ENCODE assay signal across 9 cellular contexts in the genomic region with DNA sequence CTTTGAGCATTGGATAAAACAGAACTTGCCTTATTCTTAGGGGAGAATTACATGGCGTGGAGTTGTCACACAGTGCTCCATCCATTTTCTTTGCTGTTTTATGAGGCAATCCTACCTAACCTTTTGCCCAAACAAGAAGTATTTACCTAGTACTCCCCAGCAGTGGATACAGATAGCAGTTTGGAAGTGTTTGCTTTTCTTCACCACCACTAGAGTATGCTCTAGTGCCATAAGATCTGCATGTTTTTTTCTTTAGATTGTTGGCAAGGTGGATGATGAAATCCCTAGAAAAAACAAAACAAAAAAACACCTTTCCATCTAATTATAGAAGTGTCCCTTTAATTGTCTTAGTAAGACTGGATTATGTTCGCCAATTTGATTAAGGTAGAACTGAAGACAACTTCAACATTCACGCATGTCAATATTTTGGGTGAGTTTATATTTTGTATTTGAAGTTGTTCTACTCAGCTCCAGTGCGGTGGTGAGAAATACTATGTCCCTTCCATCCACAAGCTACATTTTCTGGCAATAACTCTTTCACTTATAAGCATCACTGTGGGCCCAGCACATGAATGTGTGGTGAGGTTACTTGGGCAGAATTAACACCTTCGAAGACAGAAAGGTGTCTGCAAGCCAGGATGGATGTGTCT. TPM values are rescaled to one million over a fixed set of nuclear protein-coding genes. Genes with fewer than 3 reads are reported as not detected.
A peak's percentile ranks its signal among the peaks of the same experiment; 100 is the strongest.
DNase-seq lines count a peak whose midpoint lies in the region; ATAC-seq and TF ChIP-seq lines count a peak whose summit lies in the region.
"Had no signal": no experiment of that assay in that cellular context is flagged by ENCODE, and none has a peak within 500 bp of the region (broad histone marks: within the 10 kb centered on the region; RNA-seq: fewer than 3 reads in every experiment).

No MANE protein-coding gene starts in this region.

- CTCF ChIA-PET in AG04449 (lab: Yijun Ruan, JAX) = interaction anchor here (1.6 to 3.5 kb wide), 4 partner anchors 22 to 760 kb away, joined by 5 to 15 read pairs (median 9); no protein-coding TSS in a partner anchor

- H3K4me3 ChIP-seq in AG04449 (ENCODE audit: low read depth, low read length) = no peak overlapping the region
- no peak overlapping the region for H3K4me3 ChIP-seq in epithelial cell of esophagus (ENCODE audit: low read length)
- H3K4me3 ChIP-seq in retinal pigment epithelial cell (ENCODE audit: low read length) = no peak overlapping the region

- peaks cover 3% of the 10 kb centered on the region for H3K36me3 Mint-ChIP-seq in T-helper 17 cell (ENCODE audit: low read depth)

- no peak overlapping the region for H3K4me3 Mint-ChIP-seq in T-helper 17 cell
- H3K4me3 Mint-ChIP-seq: dendritic cell treated with granulocyte-macrophage colony-stimulating factor and Interleukin-4, amounts not matched to agents 40 ng/mL and 50 ng/mL, for 4 days had no signal

- no peak for DNase-seq in AG04449 (ENCODE audit: low read depth, low spot score)
- DNase-seq in NCI-H526 (lab: John Stamatoyannopoulos, UW) = peak; percentile 7 to 41
- peak; percentile 65 for DNase-seq in epithelial cell of esophagus (ENCODE audit: low read depth)
- DNase-seq in retinal pigment epithelial cell (ENCODE audit: low read depth) = peak; percentile 28
- DNase-seq in T-helper 17 cell = no peak
- no peak for DNase-seq in cardiac septum (ENCODE audit: low spot score)

- no peaks in the 10 kb centered on the region for H3K9me3 ChIP-seq in T-helper 17 cell (ENCODE audit: control insufficient read depth, low read length, poor library complexity, severe bottlenecking)

- POLR2A ChIA-PET in AG04449 (lab: Yijun Ruan, JAX) = no interaction called here

- H3K27ac Mint-ChIP-seq in T-helper 17 cell = no peak overlapping the region
- H3K27ac Mint-ChIP-seq: dendritic cell treated with granulocyte-macrophage colony-stimulating factor and Interleukin-4, amounts not matched to agents 40 ng/mL and 50 ng/mL, for 4 days had no signal

- intact Hi-C loops in cardiac septum (cut with DNase I) = no loop called here

- H3K4me1 Mint-ChIP-seq in T-helper 17 cell = peaks cover 6% of the 10 kb centered on the region

- peak; percentile 39 for TF ChIP-seq CTCF in AG04449 (IDR thresholded peaks at IDR 0.05; ENCODE audit: insufficient read depth, low read length, missing control alignments)
- peak; percentile 83 for TF ChIP-seq CTCF in epithelial cell of esophagus (IDR thresholded peaks at IDR 0.05; ENCODE audit: insufficient read depth, low read depth, low read length, missing control alignments)
- peak; percentile 89 for TF ChIP-seq CTCF in retinal pigment epithelial cell (conservative IDR thresholded peaks at IDR 0.05; ENCODE audit: low read depth, low read length)

- ATAC-seq in GM18502 (IDR thresholded peaks at IDR 0.05; ENCODE audit: poor library complexity, unreplicated experiment) = peak; percentile 44
- ATAC-seq in T-helper 17 cell = no peak
- no peak for ATAC-seq in GM21528 (IDR thresholded peaks at IDR 0.05; ENCODE audit: low FRiP score, unreplicated experiment)

- peaks cover 60% of the 10 kb centered on the region for H3K27me3 Mint-ChIP-seq in T-helper 17 cell

RNA-seq across cellular contexts. Expression of gene TMEM260, which starts 23.6 kb away (rescaled TPM):
- total RNA-seq in T-helper 17 cell (10 to 100 TPM; 16.8 to 21.2 TPM), cardiac septum (6.8 TPM)

Comparison
In these comparisons a context has a peak if more than half of its experiments do, and no peak if none do; other contexts are left out.
1. DNase-seq: peak in NCI-H526 (2 of 2), epithelial cell of esophagus (single experiment) and retinal pigment epithelial cell (single experiment); none in AG04449 (single experiment), T-helper 17 cell (0 of 3) and cardiac septum (single experiment).
2. CTCF ChIP-seq: peak in every context shown above with its lines; median percentile 89 in retinal pigment epithelial cell; 83 in epithelial cell of esophagus; 39 in AG04449.